9 cellular contexts compared by ENCODE assay signal in the genomic region with DNA sequence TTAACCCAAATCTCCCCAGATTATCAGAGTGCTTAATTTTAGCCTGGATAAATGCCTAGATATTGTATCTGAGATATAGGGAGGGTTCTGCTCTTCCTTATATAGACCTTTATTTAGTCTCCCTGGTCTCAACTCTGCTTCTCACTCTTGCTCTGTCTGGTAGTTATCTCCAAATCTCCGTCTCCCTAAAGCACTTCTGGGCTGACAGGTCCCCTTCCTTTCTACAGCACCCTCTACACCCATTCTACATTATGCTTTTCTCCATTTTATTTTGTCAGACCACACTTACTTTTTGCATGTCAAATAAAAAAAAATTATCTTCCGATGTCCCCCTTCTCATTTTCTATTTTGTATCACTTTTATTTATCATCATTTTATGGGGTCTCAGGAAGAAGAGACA. TPM values are rescaled to one million over a fixed set of nuclear protein-coding genes. Genes with fewer than 3 reads are reported as not detected.
A peak's percentile ranks its signal among the peaks of the same experiment; 100 is the strongest.
DNase-seq lines count a peak whose midpoint lies in the region; ATAC-seq and TF ChIP-seq lines count a peak whose summit lies in the region.
"Had no signal": no experiment of that assay in that cellular context is flagged by ENCODE, and none has a peak within 500 bp of the region (broad histone marks: within the 10 kb centered on the region; RNA-seq: fewer than 3 reads in every experiment).

No MANE protein-coding gene starts in this region.

- no peaks in the 10 kb centered on the region for H3K36me3 ChIP-seq in mucosa of stomach (ENCODE audit: control insufficient read depth, insufficient read depth, low read length)
- H3K36me3 ChIP-seq in H7 (replicated peaks; ENCODE audit: control insufficient read depth, insufficient read depth, low read length) = no peaks in the 10 kb centered on the region

- H3K4me1 Mint-ChIP-seq in natural killer cell = peaks cover 21 to 39% of the 10 kb centered on the region in 2 donors
- H3K4me1 Mint-ChIP-seq in natural killer cell treated with Interleukin-12 subunit alpha and Interleukin-12 subunit beta and Interleukin-15 and Interleukin-18, amount 100 ng/mL, for 72 hours (ENCODE audit: low read depth in 2 of 2) = peaks cover 16 to 24% of the 10 kb centered on the region in 2 donors
- H3K4me1 Mint-ChIP-seq in activated T-helper 2 cell treated with anti-CD3 and anti-CD28 coated beads, Interferon-gamma antibody, Interleukin-2, Interleukin-4, amounts not matched to agents 10 μg/mL and 5 μg/mL and 100 μg/mL, durations not matched to agents 14 hours and 24 hours and 36 hours (ENCODE audit: low read depth) = peaks cover 28% of the 10 kb centered on the region

- no peaks in the 10 kb centered on the region for H3K9me3 ChIP-seq in mucosa of stomach (ENCODE audit: control insufficient read depth, low read length)

- H3K9me3 Mint-ChIP-seq in natural killer cell = no peaks in the 10 kb centered on the region
- no peaks in the 10 kb centered on the region for H3K9me3 Mint-ChIP-seq in natural killer cell treated with Interleukin-12 subunit alpha and Interleukin-12 subunit beta and Interleukin-15 and Interleukin-18, amount 100 ng/mL, for 72 hours
- H3K9me3 Mint-ChIP-seq in activated T-helper 2 cell treated with anti-CD3 and anti-CD28 coated beads, Interferon-gamma antibody, Interleukin-2, Interleukin-4, amounts not matched to agents 10 μg/mL and 5 μg/mL and 100 μg/mL, durations not matched to agents 14 hours and 24 hours and 36 hours = no peaks in the 10 kb centered on the region

- H3K36me3 Mint-ChIP-seq in natural killer cell = no peaks in the 10 kb centered on the region
- peaks cover 5% of the 10 kb centered on the region for H3K36me3 Mint-ChIP-seq in natural killer cell treated with Interleukin-12 subunit alpha and Interleukin-12 subunit beta and Interleukin-15 and Interleukin-18, amount 100 ng/mL, for 72 hours
- no peaks in the 10 kb centered on the region for H3K36me3 Mint-ChIP-seq in activated T-helper 2 cell treated with anti-CD3 and anti-CD28 coated beads, Interferon-gamma antibody, Interleukin-2, Interleukin-4, amounts not matched to agents 10 μg/mL and 5 μg/mL and 100 μg/mL, durations not matched to agents 14 hours and 24 hours and 36 hours (ENCODE audit: low read depth)

- H3K27me3 ChIP-seq in mucosa of stomach (ENCODE audit: control insufficient read depth, insufficient read depth, low read length) (no peaks in the 10 kb centered on the region), H7 (ENCODE audit: control insufficient read depth, insufficient read depth, low read length) (no peaks in the 10 kb centered on the region)

- peak overlapping the region; percentile 94 for H3K9ac ChIP-seq in mucosa of stomach (ENCODE audit: low read length)

- intact Hi-C loops in natural killer cell (cut with micrococcal nuclease) = no loop called here
- intact Hi-C loops in activated T-helper 2 cell treated with anti-CD3 and anti-CD28 coated beads, Interferon-gamma antibody, Interleukin-2, Interleukin-4, amounts not matched to agents 10 μg/mL and 5 μg/mL and 100 μg/mL, durations not matched to agents 14 hours and 24 hours and 36 hours (cut with micrococcal nuclease) = no loop called here
- intact Hi-C loops in sciatic nerve (cut with DNase I) = no loop called here

- no peak for ATAC-seq in natural killer cell
- ATAC-seq in natural killer cell treated with Interleukin-12 subunit alpha and Interleukin-12 subunit beta and Interleukin-15 and Interleukin-18, amount 100 ng/mL, for 72 hours = no peak
- ATAC-seq in sciatic nerve = no peak
- ATAC-seq in GM18868 (IDR thresholded peaks at IDR 0.05; ENCODE audit: unreplicated experiment) = no peak

- H3K4me3 Mint-ChIP-seq in natural killer cell = peak overlapping the region; percentile 86
- H3K4me3 Mint-ChIP-seq in natural killer cell treated with Interleukin-12 subunit alpha and Interleukin-12 subunit beta and Interleukin-15 and Interleukin-18, amount 100 ng/mL, for 72 hours = no peak overlapping the region
- H3K4me3 Mint-ChIP-seq in activated T-helper 2 cell treated with anti-CD3 and anti-CD28 coated beads, Interferon-gamma antibody, Interleukin-2, Interleukin-4, amounts not matched to agents 10 μg/mL and 5 μg/mL and 100 μg/mL, durations not matched to agents 14 hours and 24 hours and 36 hours (ENCODE audit: low read depth) = peak overlapping the region; percentile 82

- DNase-seq in natural killer cell = no peak
- DNase-seq in natural killer cell treated with Interleukin-12 subunit alpha and Interleukin-12 subunit beta and Interleukin-15 and Interleukin-18, amount 100 ng/mL, for 72 hours (ENCODE audit: low spot score) = no peak
- DNase-seq in activated T-helper 2 cell treated with anti-CD3 and anti-CD28 coated beads, Interferon-gamma antibody, Interleukin-2, Interleukin-4, amounts not matched to agents 10 μg/mL and 5 μg/mL and 100 μg/mL, durations not matched to agents 14 hours and 24 hours and 36 hours (ENCODE audit: low spot score) = no peak
- no peak for DNase-seq in sciatic nerve (ENCODE audit: low spot score)
- no peak for DNase-seq in H7
- no peak for DNase-seq in AML-193 (lab: John Stamatoyannopoulos, UW)
- DNase-seq: effector CD4-positive, alpha-beta T cell had no signal

- H3K27me3 Mint-ChIP-seq in natural killer cell (ENCODE audit: low read depth in 2 of 2) = no peaks in the 10 kb centered on the region
- H3K27me3 Mint-ChIP-seq in natural killer cell treated with Interleukin-12 subunit alpha and Interleukin-12 subunit beta and Interleukin-15 and Interleukin-18, amount 100 ng/mL, for 72 hours = no peaks in the 10 kb centered on the region
- no peaks in the 10 kb centered on the region for H3K27me3 Mint-ChIP-seq in activated T-helper 2 cell treated with anti-CD3 and anti-CD28 coated beads, Interferon-gamma antibody, Interleukin-2, Interleukin-4, amounts not matched to agents 10 μg/mL and 5 μg/mL and 100 μg/mL, durations not matched to agents 14 hours and 24 hours and 36 hours (ENCODE audit: low read depth)

- H3K4me1 ChIP-seq in mucosa of stomach (ENCODE audit: control insufficient read depth, insufficient read depth, low read length) = peaks cover 15% of the 10 kb centered on the region

- no peak overlapping the region for H3K27ac Mint-ChIP-seq in natural killer cell
- H3K27ac Mint-ChIP-seq in natural killer cell treated with Interleukin-12 subunit alpha and Interleukin-12 subunit beta and Interleukin-15 and Interleukin-18, amount 100 ng/mL, for 72 hours = peak overlapping the region in 1 of 2 donors; percentile 83
- no peak overlapping the region for H3K27ac Mint-ChIP-seq in activated T-helper 2 cell treated with anti-CD3 and anti-CD28 coated beads, Interferon-gamma antibody, Interleukin-2, Interleukin-4, amounts not matched to agents 10 μg/mL and 5 μg/mL and 100 μg/mL, durations not matched to agents 14 hours and 24 hours and 36 hours

- no peak for TF ChIP-seq CTCF in natural killer cell (IDR thresholded peaks at IDR 0.05)

- no peak overlapping the region for H3K4me3 ChIP-seq in mucosa of stomach (ENCODE audit: low read length)
- no peak overlapping the region for H3K4me3 ChIP-seq in H7 (ENCODE audit: insufficient read depth, low read depth, low read length)

RNA-seq across cellular contexts. Expression of gene ERC1, which starts 2.0 kb away (rescaled TPM):
- total RNA-seq in natural killer cell (10 to 100 TPM; 43.5 to 54.0 (median 44.9) TPM), sciatic nerve (83.5 TPM)
- total RNA-seq in natural killer cell treated with Interleukin-12 subunit alpha and Interleukin-12 subunit beta and Interleukin-15 and Interleukin-18, amount 100 ng/mL, for 72 hours = 10 to 100 TPM; 32.6 to 77.2 TPM
- total RNA-seq in activated T-helper 2 cell treated with anti-CD3 and anti-CD28 coated beads, Interferon-gamma antibody, Interleukin-2, Interleukin-4, amounts not matched to agents 10 μg/mL and 5 μg/mL and 100 μg/mL, durations not matched to agents 14 hours and 24 hours and 36 hours = 37.5 and 42.6 TPM in 2 replicates
- total RNA-seq in H7 (2014; rRNA removed; shearing (Covaris generic)) = 10.3 and 17.0 TPM in 2 replicates

RNA-seq across cellular contexts. Expression of gene RAD52, which starts 39.6 kb away (rescaled TPM):
- 10 to 100 TPM in 2 of 3 donors, 1 to 10 TPM in 1; 9.4 to 15.5 (median 13.7) TPM for total RNA-seq in natural killer cell
- total RNA-seq in natural killer cell treated with Interleukin-12 subunit alpha and Interleukin-12 subunit beta and Interleukin-15 and Interleukin-18, amount 100 ng/mL, for 72 hours = 10 to 100 TPM; 17.0 to 24.9 TPM
- 14.5 and 15.3 TPM in 2 replicates for total RNA-seq in activated T-helper 2 cell treated with anti-CD3 and anti-CD28 coated beads, Interferon-gamma antibody, Interleukin-2, Interleukin-4, amounts not matched to agents 10 μg/mL and 5 μg/mL and 100 μg/mL, durations not matched to agents 14 hours and 24 hours and 36 hours
- 25.6 TPM for total RNA-seq in sciatic nerve
- 8.4 and 16.6 TPM in 2 replicates for total RNA-seq in H7 (2014; rRNA removed; shearing (Covaris generic))
